In the genomic region with DNA sequence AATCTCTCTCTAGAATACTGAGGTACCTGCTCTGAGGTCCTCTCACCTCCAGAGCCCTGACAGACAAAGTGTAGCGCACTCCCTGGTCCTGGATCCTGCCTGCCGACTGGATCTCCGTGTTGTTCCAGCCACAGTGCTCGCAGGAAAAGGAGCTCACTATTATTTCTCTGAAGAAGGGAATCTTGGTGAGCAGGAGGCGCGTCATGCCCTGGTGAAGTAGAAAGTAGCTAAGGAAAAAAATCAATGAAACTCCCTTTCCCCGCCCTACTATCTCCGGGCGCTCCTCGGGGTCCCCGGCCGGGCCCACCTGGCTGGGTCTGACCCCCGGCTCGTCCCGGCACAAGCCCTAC, we compare ENCODE assay signal across 8 cellular contexts. TPM values are rescaled to one million over a fixed set of nuclear protein-coding genes. Genes with fewer than 3 reads are reported as not detected.
DNase-seq lines count a peak whose midpoint lies in the region; ATAC-seq and TF ChIP-seq lines count a peak whose summit lies in the region.

No MANE protein-coding gene starts in this region.

- no peaks in the 10 kb centered on the region for H3K27me3 ChIP-seq in dorsolateral prefrontal cortex

- TF ChIP-seq CTCF in dorsolateral prefrontal cortex (IDR thresholded peaks at IDR 0.05 in 54 of 56, conservative IDR thresholded peaks at IDR 0.05 in 2 of 56; ENCODE audit: low read depth in 1 of 56, partially characterized antibody in 56 of 56) = no peak
- no peak for TF ChIP-seq CTCF in nephron (IDR thresholded peaks at IDR 0.05; ENCODE audit: unreplicated experiment in 3 of 3)

- DNase-seq in dorsolateral prefrontal cortex = no peak
- DNase-seq in NCI-H1436 (lab: John Stamatoyannopoulos, UW) = no peak
- no peak for DNase-seq in NCI-H82 (lab: John Stamatoyannopoulos, UW)
- no peak for DNase-seq in HuH-7.5 (ENCODE audit: low spot score)

- H3K36me3 Mint-ChIP-seq in IgD-negative memory B cell (peaks cover 4% of the 10 kb centered on the region), nephron (ENCODE audit: low read depth) (peaks cover 38% of the 10 kb centered on the region)

- peak overlapping the region; percentile 84 for H3K4me3 ChIP-seq in GM08714 (ENCODE audit: low read length)
- peak overlapping the region; percentile 66 to 99 (median 95) for H3K4me3 ChIP-seq in dorsolateral prefrontal cortex

- peak overlapping the region in 47 of 59 donors; percentile 29 to 92 (median 83) for H3K27ac ChIP-seq in dorsolateral prefrontal cortex

- no peak for ATAC-seq in GM18909 (IDR thresholded peaks at IDR 0.05; ENCODE audit: poor library complexity, unreplicated experiment)

- H3K4me1 Mint-ChIP-seq in IgD-negative memory B cell (peaks cover 20 to 25% (median 24%) of the 10 kb centered on the region in 3 donors), nephron (peaks cover 18% of the 10 kb centered on the region)

- H3K27ac Mint-ChIP-seq in IgD-negative memory B cell (peak overlapping the region; percentile 53 to 97 (median 54)), nephron (peak overlapping the region; percentile 11 to 57 (median 24))

- intact Hi-C loops in dorsolateral prefrontal cortex (cut with DNase I) = loop anchor here (5.0 kb wide), 2 partner anchors 395 to 445 kb away; partner anchors contain the start of genes PCSK7 (in 1 of the 2) and RNF214 (in 1 of the 2)

- no peaks in the 10 kb centered on the region for H3K9me3 Mint-ChIP-seq in IgD-negative memory B cell
- no peaks in the 10 kb centered on the region for H3K9me3 Mint-ChIP-seq in nephron

- H3K4me3 Mint-ChIP-seq in IgD-negative memory B cell (peak overlapping the region; percentile 89 to 99 (median 98)), nephron (peak overlapping the region; percentile 97 to 99 (median 98))

- peaks cover 3% of the 10 kb centered on the region for H3K27me3 Mint-ChIP-seq in IgD-negative memory B cell
- H3K27me3 Mint-ChIP-seq in nephron (ENCODE audit: low read depth) = peaks cover 8% of the 10 kb centered on the region

RNA-seq across cellular contexts. Expression of gene ZPR1, which starts 0.4 kb away (rescaled TPM):
- 56.3 TPM for polyA plus RNA-seq in IgD-negative memory B cell
- 10 to 100 TPM; 31.6 to 66.9 (median 46.6) TPM for total RNA-seq in dorsolateral prefrontal cortex

RNA-seq across cellular contexts. Expression of gene APOA5, which starts 4.3 kb away (rescaled TPM):
- polyA plus RNA-seq in IgD-negative memory B cell = not detected
- total RNA-seq in dorsolateral prefrontal cortex = under 1 TPM in 1 of 120 experiments, not detected in 119; 0.25 TPM

RNA-seq across cellular contexts. Expression of gene BUD13, which starts 14.6 kb away (rescaled TPM):
- 16.5 TPM for polyA plus RNA-seq in IgD-negative memory B cell
- 10 to 100 TPM in 113 of 120 experiments, 1 to 10 TPM in 7; 7.8 to 19.6 (median 12.4) TPM for total RNA-seq in dorsolateral prefrontal cortex

RNA-seq across cellular contexts. Expression of gene APOA4, which starts 35.7 kb away (rescaled TPM):
- not detected for polyA plus RNA-seq in IgD-negative memory B cell
- total RNA-seq in dorsolateral prefrontal cortex = not detected

RNA-seq across cellular contexts. Expression of gene APOC3, which starts 42.3 kb away (rescaled TPM):
- polyA plus RNA-seq in IgD-negative memory B cell = not detected
- total RNA-seq in dorsolateral prefrontal cortex = not detected
